In genomic region chr21:30943920-30944319, GRCh38 we compare ENCODE assay signal across 3 cellular contexts.
TF ChIP-seq lines count a peak whose summit lies in the region.

No MANE protein-coding gene starts in this region.

TF ChIP-seq in A549, 52 proteins besides CTCF, POLR2A, EP300 and RAD21:
- peak; percentile 68 for TF ChIP-seq MAFK (IDR thresholded peaks at IDR 0.05; ENCODE audit: partially characterized antibody)
- no peak for TF ChIP-seq FOSB (CRISPR knock-in tag; IDR thresholded peaks at IDR 0.05)

TF ChIP-seq in IMR-90, 13 proteins besides CTCF, POLR2A, EP300 and RAD21:
- no peak for TF ChIP-seq MXI1 (IDR thresholded peaks at IDR 0.05; ENCODE audit: borderline replicate concordance, low read depth, low read length)
- TF ChIP-seq RFX5 (IDR thresholded peaks at IDR 0.05; ENCODE audit: low read depth, low read length): no peak
- no peak for TF ChIP-seq RCOR1 (IDR thresholded peaks at IDR 0.05; ENCODE audit: insufficient replicate concordance, low read length)
- TF ChIP-seq FOS (IDR thresholded peaks at IDR 0.05; ENCODE audit: low read depth, low read length): no peak
- no peak for TF ChIP-seq CEBPB (IDR thresholded peaks at IDR 0.05; ENCODE audit: low read depth, low read length)
- TF ChIP-seq SMC3 (IDR thresholded peaks at IDR 0.05; ENCODE audit: low read depth, low read length): no peak
- no peak for TF ChIP-seq BHLHE40 (IDR thresholded peaks at IDR 0.05; ENCODE audit: low read depth, low read length)
- TF ChIP-seq MAFK (IDR thresholded peaks at IDR 0.05; ENCODE audit: low read depth, low read length): peak; percentile 83

TF ChIP-seq in H1, 55 proteins besides CTCF, POLR2A, EP300 and RAD21:
- TF ChIP-seq MAFK (IDR thresholded peaks at IDR 0.05; ENCODE audit: low read depth, low read length) (peak; percentile 24; the same call in 1 of the 2 replicates), CBX8 (IDR thresholded peaks at IDR 0.05; ENCODE audit: borderline replicate concordance, low read depth, low read length) (no peak)
